Comparison of ENCODE assay signal across 23 cellular contexts in the genomic region with DNA sequence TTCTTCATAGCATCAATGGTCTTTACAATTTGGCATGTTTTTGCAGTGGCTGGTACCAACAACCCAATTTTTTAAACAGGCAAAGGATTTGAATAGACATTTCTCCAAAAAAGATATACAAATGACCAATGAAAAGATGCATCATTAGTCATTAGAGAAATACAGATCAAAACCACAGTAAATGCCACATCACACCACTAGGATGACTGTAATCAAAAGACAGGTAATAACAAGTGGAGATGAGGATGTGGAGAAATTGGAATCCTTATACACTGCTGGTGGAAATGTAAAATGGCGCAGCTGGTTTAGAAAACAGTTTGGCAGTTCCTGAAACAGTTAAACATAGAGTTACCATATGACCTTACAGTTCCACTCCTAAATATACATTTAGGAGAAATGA.
"Had no signal": no experiment of that assay in that cellular context is flagged by ENCODE, and none has a peak within 500 bp of the region (broad histone marks: within the 10 kb centered on the region; RNA-seq: fewer than 3 reads in every experiment).

No MANE protein-coding gene starts in this region.

- H3K9ac ChIP-seq: parathyroid adenoma had no signal

- H3K9me3 Mint-ChIP-seq: activated CD4-positive, alpha-beta memory T cell treated with anti-CD3 and anti-CD28 coated beads, Interleukin-2, amount 10 ng/mL, durations not matched to agents 7 days and 5 days; activated naive CD8-positive, alpha-beta T cell treated with anti-CD3 and anti-CD28 coated beads for 36 hours; activated T-helper 17 cell treated with anti-CD3 and anti-CD28 coated beads, Interleukin-2, amount 50 U/mL, for 72 hours; natural killer cell; stimulated activated naive CD8-positive, alpha-beta T cell treated with anti-CD3 and anti-CD28 coated beads, Interleukin-15, amount 100 ng/mL, for 72 hours had no signal

- ATAC-seq: activated CD8-positive, alpha-beta memory T cell treated with anti-CD3 and anti-CD28 coated beads, Interleukin-2, amount 10 ng/mL, durations not matched to agents 7 days and 5 days; activated T-helper 17 cell treated with anti-CD3 and anti-CD28 coated beads, Interleukin-2, amount 50 U/mL, for 72 hours; left cardiac atrium; natural killer cell; sciatic nerve; stimulated activated naive CD8-positive, alpha-beta T cell treated with anti-CD3 and anti-CD28 coated beads, Interleukin-15, amount 100 ng/mL, for 72 hours had no signal

- H3K27ac Mint-ChIP-seq: activated CD4-positive, alpha-beta memory T cell treated with anti-CD3 and anti-CD28 coated beads, Interleukin-2, amount 10 ng/mL, durations not matched to agents 7 days and 5 days; activated CD8-positive, alpha-beta memory T cell treated with anti-CD3 and anti-CD28 coated beads, Interleukin-2, amount 10 ng/mL, durations not matched to agents 7 days and 5 days; activated naive CD8-positive, alpha-beta T cell treated with anti-CD3 and anti-CD28 coated beads for 36 hours; activated T-helper 17 cell treated with anti-CD3 and anti-CD28 coated beads, Interleukin-2, amount 50 U/mL, for 72 hours; natural killer cell; stimulated activated naive CD8-positive, alpha-beta T cell treated with anti-CD3 and anti-CD28 coated beads, Interleukin-15, amount 100 ng/mL, for 72 hours had no signal

- H3K4me1 ChIP-seq: parathyroid adenoma, suprapubic skin, transverse colon, vagina had no signal

- H3K27me3 ChIP-seq: neutrophil, suprapubic skin, transverse colon, vagina had no signal

- H3K27me3 Mint-ChIP-seq: activated CD4-positive, alpha-beta memory T cell treated with anti-CD3 and anti-CD28 coated beads, Interleukin-2, amount 10 ng/mL, durations not matched to agents 7 days and 5 days; activated CD8-positive, alpha-beta memory T cell treated with anti-CD3 and anti-CD28 coated beads, Interleukin-2, amount 10 ng/mL, durations not matched to agents 7 days and 5 days; activated naive CD8-positive, alpha-beta T cell treated with anti-CD3 and anti-CD28 coated beads for 36 hours; activated T-helper 17 cell treated with anti-CD3 and anti-CD28 coated beads, Interleukin-2, amount 50 U/mL, for 72 hours; stimulated activated naive CD8-positive, alpha-beta T cell treated with anti-CD3 and anti-CD28 coated beads, Interleukin-15, amount 100 ng/mL, for 72 hours had no signal

- H2AFZ ChIP-seq: parathyroid adenoma had no signal

- H3K36me3 Mint-ChIP-seq: activated CD8-positive, alpha-beta memory T cell treated with anti-CD3 and anti-CD28 coated beads, Interleukin-2, amount 10 ng/mL, durations not matched to agents 7 days and 5 days; natural killer cell had no signal

- H3K9me3 ChIP-seq: neutrophil, suprapubic skin, transverse colon, vagina had no signal

- H3K36me3 ChIP-seq: neutrophil, suprapubic skin, transverse colon, vagina had no signal

- DNase-seq: activated CD4-positive, alpha-beta memory T cell treated with anti-CD3 and anti-CD28 coated beads, Interleukin-2, amount 10 ng/mL, durations not matched to agents 7 days and 5 days; activated CD4-positive, alpha-beta T cell treated with anti-CD3 and anti-CD28 coated beads for 48 hours; activated CD4-positive, CD25-positive, alpha-beta regulatory T cell; activated CD8-positive, alpha-beta memory T cell treated with anti-CD3 and anti-CD28 coated beads, Interleukin-2, amount 10 ng/mL, durations not matched to agents 7 days and 5 days; activated naive CD4-positive, alpha-beta T cell; activated naive CD8-positive, alpha-beta T cell treated with anti-CD3 and anti-CD28 coated beads for 36 hours; activated T-cell treated with anti-CD3 and anti-CD28 coated beads, Interleukin-2, amount 50 U/mL, for 1 hour; amniotic stem cell; dermis blood vessel endothelial cell; effector memory CD4-positive, alpha-beta T cell; left cardiac atrium; natural killer cell; stimulated activated CD4-positive, alpha-beta T cell treated with anti-CD3 and anti-CD28 coated beads, Interleukin-4, amount 100 ng/mL, for 1 hour; stimulated activated naive CD8-positive, alpha-beta T cell treated with anti-CD3 and anti-CD28 coated beads, Interleukin-15, amount 100 ng/mL, for 72 hours; T-helper 9 cell; transverse colon had no signal

- H3K4me2 ChIP-seq: smooth muscle cell had no signal

- H3K79me2 ChIP-seq: parathyroid adenoma had no signal

- H3K27ac ChIP-seq: neutrophil, parathyroid adenoma, suprapubic skin, transverse colon, vagina had no signal

- H3K4me1 Mint-ChIP-seq: activated CD4-positive, alpha-beta memory T cell treated with anti-CD3 and anti-CD28 coated beads, Interleukin-2, amount 10 ng/mL, durations not matched to agents 7 days and 5 days; activated CD8-positive, alpha-beta memory T cell treated with anti-CD3 and anti-CD28 coated beads, Interleukin-2, amount 10 ng/mL, durations not matched to agents 7 days and 5 days; activated naive CD8-positive, alpha-beta T cell treated with anti-CD3 and anti-CD28 coated beads for 36 hours; activated T-helper 17 cell treated with anti-CD3 and anti-CD28 coated beads, Interleukin-2, amount 50 U/mL, for 72 hours; natural killer cell; stimulated activated naive CD8-positive, alpha-beta T cell treated with anti-CD3 and anti-CD28 coated beads, Interleukin-15, amount 100 ng/mL, for 72 hours had no signal

- H3K4me3 ChIP-seq: smooth muscle cell, suprapubic skin, transverse colon, vagina had no signal

- H3K4me3 Mint-ChIP-seq: activated CD4-positive, alpha-beta memory T cell treated with anti-CD3 and anti-CD28 coated beads, Interleukin-2, amount 10 ng/mL, durations not matched to agents 7 days and 5 days; activated CD8-positive, alpha-beta memory T cell treated with anti-CD3 and anti-CD28 coated beads, Interleukin-2, amount 10 ng/mL, durations not matched to agents 7 days and 5 days; activated naive CD8-positive, alpha-beta T cell treated with anti-CD3 and anti-CD28 coated beads for 36 hours; activated T-helper 17 cell treated with anti-CD3 and anti-CD28 coated beads, Interleukin-2, amount 50 U/mL, for 72 hours; natural killer cell; stimulated activated naive CD8-positive, alpha-beta T cell treated with anti-CD3 and anti-CD28 coated beads, Interleukin-15, amount 100 ng/mL, for 72 hours had no signal
